ENCODE assay signal across 2 cellular contexts in genomic region chrX:66098162-66098561, GRCh38.
TF ChIP-seq lines count a peak whose summit lies in the region.

No MANE protein-coding gene starts in this region.

TF ChIP-seq in SK-N-SH, 30 proteins besides CTCF, POLR2A, EP300 and RAD21 (continued from another document):
- no peak for TF ChIP-seq IRF3 (IDR thresholded peaks at IDR 0.05; ENCODE audit: low read depth, low read length)
- no peak for TF ChIP-seq MEF2A (IDR thresholded peaks at IDR 0.05; ENCODE audit: borderline replicate concordance, low read depth)
- TF ChIP-seq FOSL2 (IDR thresholded peaks at IDR 0.05; ENCODE audit: borderline replicate concordance, low read depth) = no peak
- TF ChIP-seq FOXM1 (IDR thresholded peaks at IDR 0.05; ENCODE audit: low read depth) = no peak
- no peak for TF ChIP-seq GATA2 (CRISPR knock-in tag; IDR thresholded peaks at IDR 0.05)
- TF ChIP-seq JUND (IDR thresholded peaks at IDR 0.05) = no peak
- no peak for TF ChIP-seq FOXJ3 (CRISPR knock-in tag; IDR thresholded peaks at IDR 0.05)
- TF ChIP-seq SIN3A (IDR thresholded peaks at IDR 0.05; ENCODE audit: borderline replicate concordance, low read depth, low read length) = no peak
- no peak for TF ChIP-seq USF1 (IDR thresholded peaks at IDR 0.05; ENCODE audit: borderline replicate concordance, low read depth)
- TF ChIP-seq TAF1 (IDR thresholded peaks at IDR 0.05; ENCODE audit: borderline replicate concordance, low read depth, low read length) = no peak
- TF ChIP-seq, protein P1, sequence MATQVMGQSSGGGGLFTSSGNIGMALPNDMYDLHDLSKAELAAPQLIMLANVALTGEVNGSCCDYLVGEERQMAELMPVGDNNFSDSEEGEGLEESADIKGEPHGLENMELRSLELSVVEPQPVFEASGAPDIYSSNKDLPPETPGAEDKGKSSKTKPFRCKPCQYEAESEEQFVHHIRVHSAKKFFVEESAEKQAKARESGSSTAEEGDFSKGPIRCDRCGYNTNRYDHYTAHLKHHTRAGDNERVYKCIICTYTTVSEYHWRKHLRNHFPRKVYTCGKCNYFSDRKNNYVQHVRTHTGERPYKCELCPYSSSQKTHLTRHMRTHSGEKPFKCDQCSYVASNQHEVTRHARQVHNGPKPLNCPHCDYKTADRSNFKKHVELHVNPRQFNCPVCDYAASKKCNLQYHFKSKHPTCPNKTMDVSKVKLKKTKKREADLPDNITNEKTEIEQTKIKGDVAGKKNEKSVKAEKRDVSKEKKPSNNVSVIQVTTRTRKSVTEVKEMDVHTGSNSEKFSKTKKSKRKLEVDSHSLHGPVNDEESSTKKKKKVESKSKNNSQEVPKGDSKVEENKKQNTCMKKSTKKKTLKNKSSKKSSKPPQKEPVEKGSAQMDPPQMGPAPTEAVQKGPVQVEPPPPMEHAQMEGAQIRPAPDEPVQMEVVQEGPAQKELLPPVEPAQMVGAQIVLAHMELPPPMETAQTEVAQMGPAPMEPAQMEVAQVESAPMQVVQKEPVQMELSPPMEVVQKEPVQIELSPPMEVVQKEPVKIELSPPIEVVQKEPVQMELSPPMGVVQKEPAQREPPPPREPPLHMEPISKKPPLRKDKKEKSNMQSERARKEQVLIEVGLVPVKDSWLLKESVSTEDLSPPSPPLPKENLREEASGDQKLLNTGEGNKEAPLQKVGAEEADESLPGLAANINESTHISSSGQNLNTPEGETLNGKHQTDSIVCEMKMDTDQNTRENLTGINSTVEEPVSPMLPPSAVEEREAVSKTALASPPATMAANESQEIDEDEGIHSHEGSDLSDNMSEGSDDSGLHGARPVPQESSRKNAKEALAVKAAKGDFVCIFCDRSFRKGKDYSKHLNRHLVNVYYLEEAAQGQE (IDR thresholded peaks at IDR 0.05; ENCODE audit: low read depth, low read length) = no peak
- TF ChIP-seq NFIC (IDR thresholded peaks at IDR 0.05; ENCODE audit: borderline replicate concordance) = no peak
- TF ChIP-seq RCOR1 (IDR thresholded peaks at IDR 0.05; ENCODE audit: low read length) = no peak
- TF ChIP-seq RXRA (IDR thresholded peaks at IDR 0.05; ENCODE audit: borderline replicate concordance, low read depth) = no peak
- TF ChIP-seq CHD2 (IDR thresholded peaks at IDR 0.05; ENCODE audit: low read length, partially characterized antibody) = no peak
- TF ChIP-seq EZH2phosphoT487 (IDR thresholded peaks at IDR 0.05; ENCODE audit: borderline replicate concordance, low read depth) = no peak

TF ChIP-seq in SK-N-SH treated with all-trans-retinoic acid at 6 μM for 48 hours, 23 proteins besides CTCF, POLR2A, EP300 and RAD21 (continued from another document):
- no peak for TF ChIP-seq CSRNP3 (CRISPR knock-in tag; IDR thresholded peaks at IDR 0.05)
- TF ChIP-seq ESRRG (CRISPR knock-in tag; IDR thresholded peaks at IDR 0.05) = no peak
- TF ChIP-seq SNAI2 (CRISPR knock-in tag; IDR thresholded peaks at IDR 0.05) = no peak
- TF ChIP-seq, protein P2, sequence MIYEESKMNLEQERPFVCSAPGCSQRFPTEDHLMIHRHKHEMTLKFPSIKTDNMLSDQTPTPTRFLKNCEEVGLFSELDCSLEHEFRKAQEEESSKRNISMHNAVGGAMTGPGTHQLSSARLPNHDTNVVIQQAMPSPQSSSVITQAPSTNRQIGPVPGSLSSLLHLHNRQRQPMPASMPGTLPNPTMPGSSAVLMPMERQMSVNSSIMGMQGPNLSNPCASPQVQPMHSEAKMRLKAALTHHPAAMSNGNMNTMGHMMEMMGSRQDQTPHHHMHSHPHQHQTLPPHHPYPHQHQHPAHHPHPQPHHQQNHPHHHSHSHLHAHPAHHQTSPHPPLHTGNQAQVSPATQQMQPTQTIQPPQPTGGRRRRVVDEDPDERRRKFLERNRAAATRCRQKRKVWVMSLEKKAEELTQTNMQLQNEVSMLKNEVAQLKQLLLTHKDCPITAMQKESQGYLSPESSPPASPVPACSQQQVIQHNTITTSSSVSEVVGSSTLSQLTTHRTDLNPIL (CRISPR knock-in tag; IDR thresholded peaks at IDR 0.05; ENCODE audit: low read depth) = no peak
- TF ChIP-seq TCF4 (CRISPR knock-in tag; IDR thresholded peaks at IDR 0.05; ENCODE audit: borderline replicate concordance) = no peak
- TF ChIP-seq, protein P3, sequence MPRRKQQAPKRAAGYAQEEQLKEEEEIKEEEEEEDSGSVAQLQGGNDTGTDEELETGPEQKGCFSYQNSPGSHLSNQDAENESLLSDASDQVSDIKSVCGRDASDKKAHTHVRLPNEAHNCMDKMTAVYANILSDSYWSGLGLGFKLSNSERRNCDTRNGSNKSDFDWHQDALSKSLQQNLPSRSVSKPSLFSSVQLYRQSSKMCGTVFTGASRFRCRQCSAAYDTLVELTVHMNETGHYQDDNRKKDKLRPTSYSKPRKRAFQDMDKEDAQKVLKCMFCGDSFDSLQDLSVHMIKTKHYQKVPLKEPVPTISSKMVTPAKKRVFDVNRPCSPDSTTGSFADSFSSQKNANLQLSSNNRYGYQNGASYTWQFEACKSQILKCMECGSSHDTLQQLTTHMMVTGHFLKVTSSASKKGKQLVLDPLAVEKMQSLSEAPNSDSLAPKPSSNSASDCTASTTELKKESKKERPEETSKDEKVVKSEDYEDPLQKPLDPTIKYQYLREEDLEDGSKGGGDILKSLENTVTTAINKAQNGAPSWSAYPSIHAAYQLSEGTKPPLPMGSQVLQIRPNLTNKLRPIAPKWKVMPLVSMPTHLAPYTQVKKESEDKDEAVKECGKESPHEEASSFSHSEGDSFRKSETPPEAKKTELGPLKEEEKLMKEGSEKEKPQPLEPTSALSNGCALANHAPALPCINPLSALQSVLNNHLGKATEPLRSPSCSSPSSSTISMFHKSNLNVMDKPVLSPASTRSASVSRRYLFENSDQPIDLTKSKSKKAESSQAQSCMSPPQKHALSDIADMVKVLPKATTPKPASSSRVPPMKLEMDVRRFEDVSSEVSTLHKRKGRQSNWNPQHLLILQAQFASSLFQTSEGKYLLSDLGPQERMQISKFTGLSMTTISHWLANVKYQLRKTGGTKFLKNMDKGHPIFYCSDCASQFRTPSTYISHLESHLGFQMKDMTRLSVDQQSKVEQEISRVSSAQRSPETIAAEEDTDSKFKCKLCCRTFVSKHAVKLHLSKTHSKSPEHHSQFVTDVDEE (CRISPR knock-in tag; IDR thresholded peaks at IDR 0.05) = no peak
- no peak for TF ChIP-seq GLIS3 (CRISPR knock-in tag; IDR thresholded peaks at IDR 0.05)
- no peak for TF ChIP-seq OSR1 (CRISPR knock-in tag; IDR thresholded peaks at IDR 0.05)
- no peak for TF ChIP-seq ARNTL (CRISPR knock-in tag; IDR thresholded peaks at IDR 0.05; ENCODE audit: borderline replicate concordance, low read depth)
- TF ChIP-seq ZFP3 (CRISPR knock-in tag; IDR thresholded peaks at IDR 0.05) = no peak
